ENCODE assay signal across 1 cellular context in genomic region chr4:108114503-108114902, GRCh38.
TF ChIP-seq lines count a peak whose summit lies in the region.

No MANE protein-coding gene starts in this region.

TF ChIP-seq in WTC11, 78 proteins besides CTCF, POLR2A, EP300 and RAD21 (continued from another document):
- TF ChIP-seq, protein P1, sequence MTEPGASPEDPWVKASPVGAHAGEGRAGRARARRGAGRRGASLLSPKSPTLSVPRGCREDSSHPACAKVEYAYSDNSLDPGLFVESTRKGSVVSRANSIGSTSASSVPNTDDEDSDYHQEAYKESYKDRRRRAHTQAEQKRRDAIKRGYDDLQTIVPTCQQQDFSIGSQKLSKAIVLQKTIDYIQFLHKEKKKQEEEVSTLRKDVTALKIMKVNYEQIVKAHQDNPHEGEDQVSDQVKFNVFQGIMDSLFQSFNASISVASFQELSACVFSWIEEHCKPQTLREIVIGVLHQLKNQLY (CRISPR knock-in tag; IDR thresholded peaks at IDR 0.05), result no peak
- TF ChIP-seq JAZF1 (CRISPR knock-in tag; IDR thresholded peaks at IDR 0.05) (no peak), FOXP4 (CRISPR knock-in tag; IDR thresholded peaks at IDR 0.05) (no peak), CDX4 (CRISPR knock-in tag; IDR thresholded peaks at IDR 0.05; ENCODE audit: borderline replicate concordance) (no peak)
- TF ChIP-seq, protein P2, sequence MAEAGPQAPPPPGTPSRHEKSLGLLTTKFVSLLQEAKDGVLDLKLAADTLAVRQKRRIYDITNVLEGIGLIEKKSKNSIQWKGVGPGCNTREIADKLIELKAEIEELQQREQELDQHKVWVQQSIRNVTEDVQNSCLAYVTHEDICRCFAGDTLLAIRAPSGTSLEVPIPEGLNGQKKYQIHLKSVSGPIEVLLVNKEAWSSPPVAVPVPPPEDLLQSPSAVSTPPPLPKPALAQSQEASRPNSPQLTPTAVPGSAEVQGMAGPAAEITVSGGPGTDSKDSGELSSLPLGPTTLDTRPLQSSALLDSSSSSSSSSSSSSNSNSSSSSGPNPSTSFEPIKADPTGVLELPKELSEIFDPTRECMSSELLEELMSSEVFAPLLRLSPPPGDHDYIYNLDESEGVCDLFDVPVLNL (CRISPR knock-in tag; IDR thresholded peaks at IDR 0.05; ENCODE audit: borderline replicate concordance, low read depth), result no peak
